19 cellular contexts compared by ENCODE assay signal in the genomic region with DNA sequence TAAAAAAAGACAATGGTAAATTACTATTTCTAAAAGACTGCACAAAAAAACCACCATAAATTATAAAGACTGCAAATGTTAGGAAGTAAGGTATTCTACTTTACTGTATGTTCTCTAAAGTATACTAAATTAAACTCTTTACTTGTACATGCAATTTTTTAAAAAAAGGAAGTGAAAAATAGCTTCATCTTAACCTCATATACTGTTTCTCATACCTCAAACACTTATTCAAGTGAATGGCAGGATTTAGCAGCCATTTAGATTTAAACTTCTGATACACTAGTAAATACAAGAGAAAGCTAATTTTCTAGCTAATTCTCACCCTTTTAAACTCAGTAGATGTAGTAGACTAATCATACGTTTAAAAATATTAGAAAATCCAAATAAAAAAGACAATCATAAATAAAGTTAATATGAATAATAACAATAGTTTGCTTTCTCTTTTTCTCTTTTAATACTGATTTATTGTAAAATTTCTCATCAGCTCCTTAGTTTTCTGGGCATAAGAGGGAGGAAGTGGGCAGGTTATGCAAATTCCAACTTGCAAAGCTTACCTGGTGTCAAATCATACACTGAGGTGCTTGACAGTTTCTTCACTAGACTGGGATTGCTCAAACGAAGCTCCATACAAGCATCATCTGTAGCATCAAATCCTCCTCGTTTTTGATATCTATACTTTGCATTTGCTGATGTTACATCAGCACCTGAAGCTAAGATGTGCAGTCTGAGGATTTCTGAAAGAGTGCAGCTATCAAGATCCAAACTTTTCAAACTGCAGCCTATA.
DNase-seq lines count a peak whose midpoint lies in the region; ATAC-seq and TF ChIP-seq lines count a peak whose summit lies in the region.
"Had no signal": no experiment of that assay in that cellular context is flagged by ENCODE, and none has a peak within 500 bp of the region (broad histone marks: within the 10 kb centered on the region; RNA-seq: fewer than 3 reads in every experiment).

No MANE protein-coding gene starts in this region.

- no peaks in the 10 kb centered on the region for H3K9me3 Mint-ChIP-seq in naive B cell
- H3K9me3 Mint-ChIP-seq: activated CD4-positive, alpha-beta T cell treated with anti-CD3 and anti-CD28 coated beads, Interleukin-2, amount 10 ng/mL, durations not matched to agents 7 days and 5 days; activated naive CD8-positive, alpha-beta T cell treated with anti-CD3 and anti-CD28 coated beads, Interleukin-2, amount 50 U/mL, for 24 hours; activated T-cell treated with anti-CD3 and anti-CD28 coated beads, Interleukin-2, amount 50 U/mL, for 4 hours; HFFc6 had no signal

- H3K27me3 Mint-ChIP-seq in naive B cell: no peaks in the 10 kb centered on the region
- H3K27me3 Mint-ChIP-seq: activated CD4-positive, alpha-beta T cell treated with anti-CD3 and anti-CD28 coated beads, Interleukin-2, amount 10 ng/mL, durations not matched to agents 7 days and 5 days; activated naive CD8-positive, alpha-beta T cell treated with anti-CD3 and anti-CD28 coated beads, Interleukin-2, amount 50 U/mL, for 24 hours had no signal

- in situ Hi-C loops in GM13977 (cut with MboI; ENCODE audit: low pct_unique_long_range_greater_than_20kb, low sequenced_read_pairs, unreplicated experiment): no loop called here

- H3K27ac Mint-ChIP-seq in naive B cell: peak overlapping the region in 5 of 6 donors; percentile 10 to 89 (median 70)
- H3K27ac Mint-ChIP-seq: activated CD4-positive, alpha-beta T cell treated with anti-CD3 and anti-CD28 coated beads, Interleukin-2, amount 10 ng/mL, durations not matched to agents 7 days and 5 days; activated naive CD8-positive, alpha-beta T cell treated with anti-CD3 and anti-CD28 coated beads, Interleukin-2, amount 50 U/mL, for 24 hours had no signal

- ATAC-seq in GM19452 (IDR thresholded peaks at IDR 0.05; ENCODE audit: unreplicated experiment) (peak; percentile 59), HG03565 (IDR thresholded peaks at IDR 0.05; ENCODE audit: unreplicated experiment) (peak; percentile 53), naive B cell (ENCODE audit: low read depth in 2 of 2) (peak; percentile 55 to 61)
- ATAC-seq: activated naive CD8-positive, alpha-beta T cell treated with anti-CD3 and anti-CD28 coated beads, Interleukin-2, amount 50 U/mL, for 24 hours; activated T-cell treated with anti-CD3 and anti-CD28 coated beads, Interleukin-2, amount 50 U/mL, for 4 hours; left cardiac atrium; stimulated activated naive CD8-positive, alpha-beta T cell treated with anti-CD3 and anti-CD28 coated beads, Interleukin-15, Interleukin-2, amounts not matched to agents 100 U/mL and 50 U/mL, for 24 hours had no signal

- H3K4me3 Mint-ChIP-seq in naive B cell: no peak overlapping the region
- H3K4me3 Mint-ChIP-seq: activated CD4-positive, alpha-beta T cell treated with anti-CD3 and anti-CD28 coated beads, Interleukin-2, amount 10 ng/mL, durations not matched to agents 7 days and 5 days; activated naive CD8-positive, alpha-beta T cell treated with anti-CD3 and anti-CD28 coated beads, Interleukin-2, amount 50 U/mL, for 24 hours; activated T-cell treated with anti-CD3 and anti-CD28 coated beads, Interleukin-2, amount 50 U/mL, for 4 hours; HFFc6 had no signal

- H3K4me1 Mint-ChIP-seq in naive B cell: peaks cover 3 to 20% (median 7%) of the 10 kb centered on the region in 3 donors
- H3K4me1 Mint-ChIP-seq: activated naive CD8-positive, alpha-beta T cell treated with anti-CD3 and anti-CD28 coated beads, Interleukin-2, amount 50 U/mL, for 24 hours had no signal

- DNase-seq in GM13977 (ENCODE audit: low spot score) (peak; percentile 45), naive B cell (no peak), GDM1 (lab: John Stamatoyannopoulos, UW) (no peak), NCI-H345 (lab: John Stamatoyannopoulos, UW) (no peak)
- DNase-seq in stimulated activated naive CD4-positive, alpha-beta T cell treated with Interleukin-2 at 50 U/mL for 16 hours (lab: John Stamatoyannopoulos, UW): no peak
- DNase-seq: activated CD4-positive, alpha-beta T cell treated with anti-CD3 and anti-CD28 coated beads, Interleukin-2, amount 10 ng/mL, durations not matched to agents 7 days and 5 days; activated naive CD8-positive, alpha-beta T cell treated with anti-CD3 and anti-CD28 coated beads, Interleukin-2, amount 50 U/mL, for 24 hours; activated T-cell treated with anti-CD3 and anti-CD28 coated beads, Interleukin-2, amount 50 U/mL, for 4 hours; DMS79; HFFc6; left cardiac atrium; NCI-H2081; NCI-H774; ovary; SHP77; stimulated activated naive CD8-positive, alpha-beta T cell treated with anti-CD3 and anti-CD28 coated beads, Interleukin-15, Interleukin-2, amounts not matched to agents 100 U/mL and 50 U/mL, for 24 hours; T-helper 9 cell had no signal

- TF ChIP-seq CTCF in GM13977 (IDR thresholded peaks at IDR 0.05; ENCODE audit: extremely low read depth, insufficient read depth, missing control alignments): no peak

- peaks cover 15 to 33% of the 10 kb centered on the region in 2 donors for H3K36me3 Mint-ChIP-seq in naive B cell
